Comparison of ENCODE assay signal across 1 cellular context in the genomic region with DNA sequence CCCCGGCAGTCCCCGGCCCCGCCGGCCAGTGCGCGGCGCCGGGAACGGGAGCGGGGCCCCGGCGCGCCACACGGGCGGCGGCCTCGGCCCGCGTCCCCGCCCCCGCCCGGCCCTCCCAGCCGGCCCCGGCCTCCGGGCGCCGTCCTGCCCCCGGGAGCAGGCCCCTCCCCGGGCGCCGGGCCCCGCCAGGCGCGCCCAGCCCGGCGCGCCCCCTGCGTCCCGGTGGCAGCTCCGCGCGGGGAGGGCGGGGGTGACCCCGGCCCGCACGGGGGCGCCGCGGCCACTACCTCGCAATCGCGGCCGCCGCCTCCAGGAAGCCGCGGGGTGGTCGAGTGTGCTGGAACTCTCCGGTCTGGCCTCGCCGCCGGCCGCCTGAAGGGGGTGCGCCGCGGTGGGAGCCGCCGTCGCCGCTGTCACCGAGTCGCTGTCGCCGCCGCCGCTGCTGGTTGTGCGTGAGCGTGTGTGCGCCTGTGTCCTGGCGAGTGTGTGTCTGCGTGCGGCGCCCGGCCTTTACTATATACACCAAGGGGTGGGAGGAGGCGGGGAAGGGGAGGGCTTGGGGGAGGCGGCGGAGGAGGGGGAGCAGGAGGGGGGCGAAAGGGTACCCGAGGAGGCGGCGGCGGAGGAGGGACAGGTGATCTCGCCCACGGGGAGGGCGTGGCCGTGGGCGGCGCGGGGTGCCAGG.
TF ChIP-seq lines count a peak whose summit lies in the region.

A gene (minus strand): TSS at position 488 of the 685 bp plus-strand sequence. CDS start 59,288 bp downstream, outside the sequence.

TF ChIP-seq in H1, 55 proteins besides CTCF, POLR2A, EP300 and RAD21 (continued from another document):
- TF ChIP-seq, protein P1, sequence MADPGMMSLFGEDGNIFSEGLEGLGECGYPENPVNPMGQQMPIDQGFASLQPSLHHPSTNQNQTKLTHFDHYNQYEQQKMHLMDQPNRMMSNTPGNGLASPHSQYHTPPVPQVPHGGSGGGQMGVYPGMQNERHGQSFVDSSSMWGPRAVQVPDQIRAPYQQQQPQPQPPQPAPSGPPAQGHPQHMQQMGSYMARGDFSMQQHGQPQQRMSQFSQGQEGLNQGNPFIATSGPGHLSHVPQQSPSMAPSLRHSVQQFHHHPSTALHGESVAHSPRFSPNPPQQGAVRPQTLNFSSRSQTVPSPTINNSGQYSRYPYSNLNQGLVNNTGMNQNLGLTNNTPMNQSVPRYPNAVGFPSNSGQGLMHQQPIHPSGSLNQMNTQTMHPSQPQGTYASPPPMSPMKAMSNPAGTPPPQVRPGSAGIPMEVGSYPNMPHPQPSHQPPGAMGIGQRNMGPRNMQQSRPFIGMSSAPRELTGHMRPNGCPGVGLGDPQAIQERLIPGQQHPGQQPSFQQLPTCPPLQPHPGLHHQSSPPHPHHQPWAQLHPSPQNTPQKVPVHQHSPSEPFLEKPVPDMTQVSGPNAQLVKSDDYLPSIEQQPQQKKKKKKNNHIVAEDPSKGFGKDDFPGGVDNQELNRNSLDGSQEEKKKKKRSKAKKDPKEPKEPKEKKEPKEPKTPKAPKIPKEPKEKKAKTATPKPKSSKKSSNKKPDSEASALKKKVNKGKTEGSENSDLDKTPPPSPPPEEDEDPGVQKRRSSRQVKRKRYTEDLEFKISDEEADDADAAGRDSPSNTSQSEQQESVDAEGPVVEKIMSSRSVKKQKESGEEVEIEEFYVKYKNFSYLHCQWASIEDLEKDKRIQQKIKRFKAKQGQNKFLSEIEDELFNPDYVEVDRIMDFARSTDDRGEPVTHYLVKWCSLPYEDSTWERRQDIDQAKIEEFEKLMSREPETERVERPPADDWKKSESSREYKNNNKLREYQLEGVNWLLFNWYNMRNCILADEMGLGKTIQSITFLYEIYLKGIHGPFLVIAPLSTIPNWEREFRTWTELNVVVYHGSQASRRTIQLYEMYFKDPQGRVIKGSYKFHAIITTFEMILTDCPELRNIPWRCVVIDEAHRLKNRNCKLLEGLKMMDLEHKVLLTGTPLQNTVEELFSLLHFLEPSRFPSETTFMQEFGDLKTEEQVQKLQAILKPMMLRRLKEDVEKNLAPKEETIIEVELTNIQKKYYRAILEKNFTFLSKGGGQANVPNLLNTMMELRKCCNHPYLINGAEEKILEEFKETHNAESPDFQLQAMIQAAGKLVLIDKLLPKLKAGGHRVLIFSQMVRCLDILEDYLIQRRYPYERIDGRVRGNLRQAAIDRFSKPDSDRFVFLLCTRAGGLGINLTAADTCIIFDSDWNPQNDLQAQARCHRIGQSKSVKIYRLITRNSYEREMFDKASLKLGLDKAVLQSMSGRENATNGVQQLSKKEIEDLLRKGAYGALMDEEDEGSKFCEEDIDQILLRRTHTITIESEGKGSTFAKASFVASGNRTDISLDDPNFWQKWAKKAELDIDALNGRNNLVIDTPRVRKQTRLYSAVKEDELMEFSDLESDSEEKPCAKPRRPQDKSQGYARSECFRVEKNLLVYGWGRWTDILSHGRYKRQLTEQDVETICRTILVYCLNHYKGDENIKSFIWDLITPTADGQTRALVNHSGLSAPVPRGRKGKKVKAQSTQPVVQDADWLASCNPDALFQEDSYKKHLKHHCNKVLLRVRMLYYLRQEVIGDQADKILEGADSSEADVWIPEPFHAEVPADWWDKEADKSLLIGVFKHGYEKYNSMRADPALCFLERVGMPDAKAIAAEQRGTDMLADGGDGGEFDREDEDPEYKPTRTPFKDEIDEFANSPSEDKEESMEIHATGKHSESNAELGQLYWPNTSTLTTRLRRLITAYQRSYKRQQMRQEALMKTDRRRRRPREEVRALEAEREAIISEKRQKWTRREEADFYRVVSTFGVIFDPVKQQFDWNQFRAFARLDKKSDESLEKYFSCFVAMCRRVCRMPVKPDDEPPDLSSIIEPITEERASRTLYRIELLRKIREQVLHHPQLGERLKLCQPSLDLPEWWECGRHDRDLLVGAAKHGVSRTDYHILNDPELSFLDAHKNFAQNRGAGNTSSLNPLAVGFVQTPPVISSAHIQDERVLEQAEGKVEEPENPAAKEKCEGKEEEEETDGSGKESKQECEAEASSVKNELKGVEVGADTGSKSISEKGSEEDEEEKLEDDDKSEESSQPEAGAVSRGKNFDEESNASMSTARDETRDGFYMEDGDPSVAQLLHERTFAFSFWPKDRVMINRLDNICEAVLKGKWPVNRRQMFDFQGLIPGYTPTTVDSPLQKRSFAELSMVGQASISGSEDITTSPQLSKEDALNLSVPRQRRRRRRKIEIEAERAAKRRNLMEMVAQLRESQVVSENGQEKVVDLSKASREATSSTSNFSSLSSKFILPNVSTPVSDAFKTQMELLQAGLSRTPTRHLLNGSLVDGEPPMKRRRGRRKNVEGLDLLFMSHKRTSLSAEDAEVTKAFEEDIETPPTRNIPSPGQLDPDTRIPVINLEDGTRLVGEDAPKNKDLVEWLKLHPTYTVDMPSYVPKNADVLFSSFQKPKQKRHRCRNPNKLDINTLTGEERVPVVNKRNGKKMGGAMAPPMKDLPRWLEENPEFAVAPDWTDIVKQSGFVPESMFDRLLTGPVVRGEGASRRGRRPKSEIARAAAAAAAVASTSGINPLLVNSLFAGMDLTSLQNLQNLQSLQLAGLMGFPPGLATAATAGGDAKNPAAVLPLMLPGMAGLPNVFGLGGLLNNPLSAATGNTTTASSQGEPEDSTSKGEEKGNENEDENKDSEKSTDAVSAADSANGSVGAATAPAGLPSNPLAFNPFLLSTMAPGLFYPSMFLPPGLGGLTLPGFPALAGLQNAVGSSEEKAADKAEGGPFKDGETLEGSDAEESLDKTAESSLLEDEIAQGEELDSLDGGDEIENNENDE (IDR thresholded peaks at IDR 0.05; ENCODE audit: insufficient replicate concordance, low read length): no peak
- no peak for TF ChIP-seq RXRA (IDR thresholded peaks at IDR 0.05; ENCODE audit: insufficient read depth, low read depth, low read length)
- TF ChIP-seq GABPA (IDR thresholded peaks at IDR 0.05; ENCODE audit: borderline replicate concordance, insufficient read depth, low read length): no peak
- TF ChIP-seq SIRT6 (IDR thresholded peaks at IDR 0.05; ENCODE audit: low read length): no peak
- no peak for TF ChIP-seq POU5F1 (IDR thresholded peaks at IDR 0.05; ENCODE audit: low read depth, low read length)
- no peak for TF ChIP-seq KDM5A (IDR thresholded peaks at IDR 0.05; ENCODE audit: low read length)
